Comparison of ENCODE assay signal across 7 cellular contexts in genomic region chr7:127587663-127588018, GRCh38. TPM values are rescaled to one million over a fixed set of nuclear protein-coding genes. Genes with fewer than 3 reads are reported as not detected.
A peak's percentile ranks its signal among the peaks of the same experiment; 100 is the strongest.
DNase-seq lines count a peak whose midpoint lies in the region; ATAC-seq, FAIRE-seq and TF ChIP-seq lines count a peak whose summit lies in the region.
"Had no signal": no experiment of that assay in that cellular context is flagged by ENCODE, and none has a peak within 500 bp of the region (broad histone marks: within the 10 kb centered on the region; RNA-seq: fewer than 3 reads in every experiment).

No MANE protein-coding gene starts in this region.

- BruUV-seq in HCT116 (replicated peaks; lab: Mats Ljungman, UMichigan) = no TSS peak

- no peak for TF ChIP-seq CTCF in HCT116 (IDR thresholded peaks at IDR 0.05 in 2 of 3, conservative IDR thresholded peaks at IDR 0.05 in 1 of 3; ENCODE audit: borderline replicate concordance in 1 of 3, insufficient read depth in 1 of 3, low read depth in 2 of 3, low read length in 2 of 3)
- no peak for TF ChIP-seq CTCF in osteoblast (IDR thresholded peaks at IDR 0.05; ENCODE audit: extremely low read depth, low read depth, low read length)

- H3K36me3 ChIP-seq in HCT116 (ENCODE audit: control insufficient read depth in 1 of 2, insufficient read depth in 2 of 2, low read length in 2 of 2) = peaks cover 13 to 22% of the 10 kb centered on the region in 2 experiments; a peak in 3 of 4 replicates
- H3K36me3 ChIP-seq in osteoblast (ENCODE audit: insufficient read depth, low read length) = peaks cover 20% of the 10 kb centered on the region

- CTCF ChIA-PET in HCT116 (lab: Charles Lee) = interaction anchor here (2.0 to 2.3 kb wide), 2 partner anchors 10 to 622 kb away, joined by 12 to 14 read pairs; no protein-coding TSS in a partner anchor

- intact Hi-C loops in HCT116 (cut with micrococcal nuclease) = loop anchor here (5.0 kb wide), 2 partner anchors 65 to 195 kb away; partner anchors contain the start of genes SND1 and ZNF800

- DNase-seq in HCT116 (ENCODE audit: low read depth, low spot score) (no peak), caudate nucleus (lab: John Stamatoyannopoulos, UW) (peak in 1 of 61 donors; percentile 17), osteoblast (ENCODE audit: insufficient read length, low spot score, missing footprints) (no peak), SIG-M5 (lab: John Stamatoyannopoulos, UW) (no peak), occipital lobe (lab: John Stamatoyannopoulos, UW) (no peak), RCC 7860 (ENCODE audit: low spot score) (no peak)

- H3K4me2 ChIP-seq in HCT116 (ENCODE audit: low read length) (peak overlapping the region; percentile 94), osteoblast (ENCODE audit: insufficient read depth, low read length) (peak overlapping the region; percentile 87)

- H4K20me1 ChIP-seq in HCT116 (ENCODE audit: insufficient read depth) = no peaks in the 10 kb centered on the region
- H4K20me1 ChIP-seq in osteoblast (ENCODE audit: insufficient read depth, low read length) = peaks cover 35% of the 10 kb centered on the region

- H3K4me3 ChIP-seq in HCT116 (replicated peaks in 1 of 2; ENCODE audit: low read depth in 1 of 2, low read length in 2 of 2) (peak overlapping the region; percentile 76 to 87), osteoblast (ENCODE audit: insufficient read depth, low read length) (peak overlapping the region; percentile 91)

- no peak for ATAC-seq in HCT116

- peak; percentile 2 for TF ChIP-seq POLR2A in HCT116 (IDR thresholded peaks at IDR 0.05; ENCODE audit: borderline replicate concordance, extremely low read depth, insufficient read depth, insufficient read length)

- RAD21 ChIA-PET in HCT116 (lab: Charles Lee; ENCODE audit: low non-redundant PET in 1 of 2, low total read pairs in 2 of 2, uncharacterized antibody in 2 of 2, unreplicated experiment in 2 of 2) = no interaction called here

- H3K9me3 ChIP-seq in HCT116 (ENCODE audit: control insufficient read depth in 1 of 2, insufficient read depth in 1 of 2, low read depth in 1 of 2, low read length in 2 of 2) = no peaks in the 10 kb centered on the region
- H3K9me3 ChIP-seq in osteoblast (ENCODE audit: low read depth, low read length) = no peaks in the 10 kb centered on the region

- no peaks in the 10 kb centered on the region for H3K9me2 ChIP-seq in HCT116 (ENCODE audit: insufficient read depth)

- no peak for TF ChIP-seq RAD21 in HCT116 (IDR thresholded peaks at IDR 0.05; ENCODE audit: low read depth)

- peaks cover 37% of the 10 kb centered on the region for H3K79me2 ChIP-seq in HCT116 (ENCODE audit: insufficient read depth, low read length)
- peaks cover 43% of the 10 kb centered on the region for H3K79me2 ChIP-seq in osteoblast (ENCODE audit: insufficient read depth, low read length)

- H3K9ac ChIP-seq in HCT116 (ENCODE audit: low read length) = peak overlapping the region; percentile 89

- H2AFZ ChIP-seq in HCT116 (ENCODE audit: low read depth, low read length, poor library complexity, severe bottlenecking) = no peak overlapping the region
- H2AFZ ChIP-seq in osteoblast (ENCODE audit: low read length) = peak overlapping the region; percentile 89

- peaks cover 19 to 41% of the 10 kb centered on the region in 2 experiments; a peak in 3 of 4 replicates for H3K4me1 ChIP-seq in HCT116 (ENCODE audit: control insufficient read depth in 1 of 2, insufficient read depth in 2 of 2, low read length in 2 of 2)
- peaks cover 29% of the 10 kb centered on the region for H3K4me1 ChIP-seq in osteoblast (ENCODE audit: insufficient read depth, low read length)

- peak overlapping the region; percentile 37; the same call in 1 of the 2 replicates for H3K27ac ChIP-seq in HCT116 (ENCODE audit: low read depth, low read length)
- peak overlapping the region; percentile 89 for H3K27ac ChIP-seq in caudate nucleus (ENCODE audit: low read depth, low read length)
- peak overlapping the region; percentile 71 for H3K27ac ChIP-seq in osteoblast (ENCODE audit: low read depth, low read length)

- POLR2A ChIA-PET in HCT116 (lab: Charles Lee) = no interaction called here

- no peaks in the 10 kb centered on the region for H3K27me3 ChIP-seq in HCT116 (ENCODE audit: insufficient read depth, low read length)
- no peaks in the 10 kb centered on the region for H3K27me3 ChIP-seq in osteoblast (ENCODE audit: insufficient read depth, low read length)

- FAIRE-seq in RCC 7860 (lab: Jason Lieb, UNC) = no peak

TF ChIP-seq in HCT116, 20 proteins besides CTCF, POLR2A, EP300 and RAD21:
- TF ChIP-seq JUND (IDR thresholded peaks at IDR 0.05) (no peak), EGR1 (IDR thresholded peaks at IDR 0.05; ENCODE audit: low read depth) (no peak), MAX (IDR thresholded peaks at IDR 0.05) (no peak), TCF7L2 (IDR thresholded peaks at IDR 0.05; ENCODE audit: borderline replicate concordance, extremely low read depth, insufficient read depth, insufficient read length) (no peak), CEBPB (IDR thresholded peaks at IDR 0.05; ENCODE audit: low read depth) (no peak)
TF ChIP-seq in HCT116: peak in this region for 0.

RNA-seq across cellular contexts. Expression of gene ARF5, which starts 0.6 kb away (rescaled TPM):
- total RNA-seq in HCT116 (2021; ENCODE audit: unreplicated experiment) = 204 TPM
- 281 and 294 TPM in 2 replicates for polyA plus RNA-seq in HCT116 (2012)
- 146 and 147 TPM in 2 replicates for total RNA-seq in osteoblast
- total RNA-seq in occipital lobe = 94.8 TPM

RNA-seq across cellular contexts. Expression of gene GCC1, which starts 2.2 kb away (rescaled TPM):
- total RNA-seq in HCT116 (2021; ENCODE audit: unreplicated experiment) (17.9 TPM), osteoblast (20.9 and 24.2 TPM in 2 replicates), occipital lobe (12.6 TPM)
- 14.3 and 15.8 TPM in 2 replicates for polyA plus RNA-seq in HCT116 (2012)

RNA-seq across cellular contexts. Expression of gene FSCN3, which starts 5.9 kb away (rescaled TPM):
- total RNA-seq in HCT116 (2021; ENCODE audit: unreplicated experiment) (1.0 TPM), osteoblast (1.5 and 1.8 TPM in 2 replicates), occipital lobe (0.78 TPM)
- 0.16 and 0.39 TPM in 2 replicates for polyA plus RNA-seq in HCT116 (2012)

RNA-seq across cellular contexts. Expression of gene PAX4, which starts 30.3 kb away (rescaled TPM):
- total RNA-seq in HCT116 (2021; ENCODE audit: unreplicated experiment) (not detected), osteoblast (not detected in 2 replicates), occipital lobe (not detected)
- polyA plus RNA-seq in HCT116 (2012) = not detected in 2 replicates
- total RNA-seq: pulmonary artery endothelial cell had no signal

Comparison
In these comparisons a context has a peak if more than half of its experiments do, and no peak if none do; other contexts are left out.
1. H3K27ac ChIP-seq: peak in every context shown above with its lines; median percentile 89 in caudate nucleus; 71 in osteoblast; 37 in HCT116.